38 cellular contexts compared by ENCODE assay signal in the genomic region with DNA sequence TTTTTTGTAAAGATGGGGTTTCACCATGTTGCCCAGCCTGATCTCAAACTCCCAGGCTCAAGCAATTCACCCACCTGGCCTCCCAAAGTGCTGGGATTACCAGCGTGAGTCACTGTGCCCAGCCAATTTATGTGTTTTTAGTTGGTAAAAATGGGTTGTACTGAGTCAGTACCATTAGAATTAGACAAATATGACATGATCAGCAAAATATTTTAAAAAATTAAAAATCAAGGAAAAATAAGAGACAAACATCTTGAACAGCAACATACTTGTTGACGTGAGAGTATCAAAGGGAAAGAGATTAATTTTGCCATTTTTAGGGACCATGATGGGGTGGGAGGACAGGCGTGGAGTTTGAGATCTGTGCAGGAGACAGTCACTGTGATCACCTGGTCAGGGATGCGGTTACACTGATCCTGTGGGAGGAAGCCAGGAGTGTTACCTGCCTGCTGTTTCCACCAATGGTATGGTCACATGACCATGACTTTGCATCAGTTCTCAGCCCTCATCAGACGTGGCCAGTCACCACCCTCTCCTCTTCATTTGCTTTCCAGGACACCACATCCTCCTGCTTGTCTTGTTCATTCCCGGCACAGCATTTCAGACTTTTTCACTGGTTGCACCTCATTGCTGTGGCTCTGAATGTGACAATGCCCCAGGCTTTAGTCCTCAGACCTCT. TPM values are rescaled to one million over a fixed set of nuclear protein-coding genes. Genes with fewer than 3 reads are reported as not detected.
"Had no signal": no experiment of that assay in that cellular context is flagged by ENCODE, and none has a peak within 500 bp of the region (broad histone marks: within the 10 kb centered on the region; RNA-seq: fewer than 3 reads in every experiment).

No MANE protein-coding gene starts in this region.

- DNase-seq: activated CD4-positive, alpha-beta memory T cell treated with anti-CD3 and anti-CD28 coated beads for 36 hours; activated CD4-positive, alpha-beta T cell treated with anti-CD3 and anti-CD28 coated beads for 36 hours; activated CD4-positive, alpha-beta T cell treated with anti-CD3 and anti-CD28 coated beads, Interleukin-2, amount 10 ng/mL, durations not matched to agents 24 days and 14 days; activated CD4-positive, CD25-positive, alpha-beta regulatory T cell; activated CD4-positive, CD25-positive, alpha-beta regulatory T cell treated with anti-CD3 and anti-CD28 coated beads, Interleukin-2, amount 50 U/mL, for 72 hours; activated CD8-positive, alpha-beta memory T cell treated with anti-CD3 and anti-CD28 coated beads, Interleukin-2, amount 10 ng/mL, durations not matched to agents 7 days and 5 days; activated CD8-positive, alpha-beta memory T cell treated with anti-CD3 and anti-CD28 coated beads, Interleukin-2, amount 50 U/mL, for 4 hours; activated CD8-positive, alpha-beta T cell treated with anti-CD3 and anti-CD28 coated beads, Interleukin-2, amount 10 ng/mL, durations not matched to agents 7 days and 5 days; activated effector memory CD4-positive, alpha-beta T cell treated with anti-CD3 and anti-CD28 coated beads, Interleukin-2, amount 50 U/mL, for 16 hours; activated naive CD4-positive, alpha-beta T cell treated with anti-CD3 and anti-CD28 coated beads for 36 hours; activated naive CD8-positive, alpha-beta T cell treated with anti-CD3 and anti-CD28 coated beads for 36 hours; activated naive CD8-positive, alpha-beta T cell treated with anti-CD3 and anti-CD28 coated beads, Interleukin-2, amount 50 U/mL, for 24 hours; activated T-cell treated with anti-CD3 and anti-CD28 coated beads, Interleukin-2, amount 50 U/mL, for 1 hour; activated T-cell treated with anti-CD3 and anti-CD28 coated beads, Interleukin-2, amount 50 U/mL, for 48 hours; amygdala; aorta; body of pancreas; dorsolateral prefrontal cortex; effector memory CD4-positive, alpha-beta T cell; erythroblast; foreskin keratinocyte; gastrocnemius medialis; glutamatergic neuron; heart left ventricle; T-helper 17 cell; T1000; WERI-Rb-1 had no signal

- H3K4me1 Mint-ChIP-seq: activated CD4-positive, alpha-beta T cell treated with anti-CD3 and anti-CD28 coated beads for 36 hours; activated CD4-positive, alpha-beta T cell treated with anti-CD3 and anti-CD28 coated beads, Interleukin-2, amount 10 ng/mL, durations not matched to agents 24 days and 14 days; activated CD8-positive, alpha-beta memory T cell treated with anti-CD3 and anti-CD28 coated beads, Interleukin-2, amount 10 ng/mL, durations not matched to agents 7 days and 5 days; activated naive CD4-positive, alpha-beta T cell treated with anti-CD3 and anti-CD28 coated beads, Interleukin-2, amount 50 U/mL, for 24 hours; activated naive CD8-positive, alpha-beta T cell treated with anti-CD3 and anti-CD28 coated beads for 36 hours; activated naive CD8-positive, alpha-beta T cell treated with anti-CD3 and anti-CD28 coated beads, Interleukin-2, amount 50 U/mL, for 24 hours; central memory CD8-positive, alpha-beta T cell; T-helper 17 cell had no signal

- H3K36me3 ChIP-seq: adrenal gland, cardiac muscle cell, gastrocnemius medialis, heart left ventricle, WERI-Rb-1 had no signal

- H3K36me3 Mint-ChIP-seq: activated CD4-positive, alpha-beta memory T cell treated with anti-CD3 and anti-CD28 coated beads for 36 hours; activated CD8-positive, alpha-beta memory T cell treated with anti-CD3 and anti-CD28 coated beads, Interleukin-2, amount 10 ng/mL, durations not matched to agents 7 days and 5 days; activated naive CD4-positive, alpha-beta T cell treated with anti-CD3 and anti-CD28 coated beads, Interleukin-2, amount 50 U/mL, for 24 hours; activated naive CD8-positive, alpha-beta T cell treated with anti-CD3 and anti-CD28 coated beads for 36 hours had no signal

- H3K4me3 ChIP-seq: adrenal gland, body of pancreas, cardiac muscle cell, coronary artery, dorsolateral prefrontal cortex, esophagus muscularis mucosa, gastrocnemius medialis, heart left ventricle had no signal

- H3K27ac Mint-ChIP-seq: activated CD4-positive, alpha-beta memory T cell treated with anti-CD3 and anti-CD28 coated beads for 36 hours; activated CD4-positive, alpha-beta T cell treated with anti-CD3 and anti-CD28 coated beads for 36 hours; activated CD4-positive, alpha-beta T cell treated with anti-CD3 and anti-CD28 coated beads, Interleukin-2, amount 10 ng/mL, durations not matched to agents 24 days and 14 days; activated CD8-positive, alpha-beta memory T cell treated with anti-CD3 and anti-CD28 coated beads, Interleukin-2, amount 10 ng/mL, durations not matched to agents 7 days and 5 days; activated CD8-positive, alpha-beta T cell treated with anti-CD3 and anti-CD28 coated beads, Interleukin-2, amount 10 ng/mL, durations not matched to agents 7 days and 5 days; activated naive CD4-positive, alpha-beta T cell treated with anti-CD3 and anti-CD28 coated beads for 36 hours; activated naive CD4-positive, alpha-beta T cell treated with anti-CD3 and anti-CD28 coated beads, Interleukin-2, amount 50 U/mL, for 24 hours; activated naive CD8-positive, alpha-beta T cell treated with anti-CD3 and anti-CD28 coated beads for 36 hours; activated naive CD8-positive, alpha-beta T cell treated with anti-CD3 and anti-CD28 coated beads, Interleukin-2, amount 50 U/mL, for 24 hours; activated T-helper 1 cell treated with anti-CD3 and anti-CD28 coated beads, Interleukin-12 subunit alpha, Interleukin-12 subunit beta, Interleukin-2, Interleukin-4 antibody, amounts not matched to agents 30 ng/mL and 10 ng/mL and 1 ng/mL, durations not matched to agents 14 hours and 24 hours and 36 hours; activated T-helper 2 cell treated with anti-CD3 and anti-CD28 coated beads, Interferon-gamma antibody, Interleukin-2, Interleukin-4, amounts not matched to agents 10 μg/mL and 5 μg/mL and 100 μg/mL, durations not matched to agents 14 hours and 24 hours and 36 hours; dendritic cell treated with granulocyte-macrophage colony-stimulating factor and Interleukin-4, amounts not matched to agents 40 ng/mL and 50 ng/mL, for 4 days; T-helper 17 cell; T-helper 2 cell treated with Interferon-gamma antibody and Interleukin-4, amounts not matched to agents 5 μg/mL and 100 μg/mL, for 36 hours had no signal

- H3K9me3 ChIP-seq: adrenal gland, body of pancreas, gastrocnemius medialis, heart left ventricle had no signal

- H3K4me3 Mint-ChIP-seq: activated CD4-positive, alpha-beta memory T cell treated with anti-CD3 and anti-CD28 coated beads for 36 hours; activated CD4-positive, alpha-beta T cell treated with anti-CD3 and anti-CD28 coated beads for 36 hours; activated CD4-positive, alpha-beta T cell treated with anti-CD3 and anti-CD28 coated beads, Interleukin-2, amount 10 ng/mL, durations not matched to agents 24 days and 14 days; activated CD8-positive, alpha-beta memory T cell treated with anti-CD3 and anti-CD28 coated beads, Interleukin-2, amount 10 ng/mL, durations not matched to agents 7 days and 5 days; activated CD8-positive, alpha-beta T cell treated with anti-CD3 and anti-CD28 coated beads, Interleukin-2, amount 10 ng/mL, durations not matched to agents 7 days and 5 days; activated naive CD4-positive, alpha-beta T cell treated with anti-CD3 and anti-CD28 coated beads for 36 hours; activated naive CD4-positive, alpha-beta T cell treated with anti-CD3 and anti-CD28 coated beads, Interleukin-2, amount 50 U/mL, for 24 hours; activated naive CD8-positive, alpha-beta T cell treated with anti-CD3 and anti-CD28 coated beads for 36 hours; activated naive CD8-positive, alpha-beta T cell treated with anti-CD3 and anti-CD28 coated beads, Interleukin-2, amount 50 U/mL, for 24 hours; activated T-helper 1 cell treated with anti-CD3 and anti-CD28 coated beads, Interleukin-12 subunit alpha, Interleukin-12 subunit beta, Interleukin-2, Interleukin-4 antibody, amounts not matched to agents 30 ng/mL and 10 ng/mL and 1 ng/mL, durations not matched to agents 14 hours and 24 hours and 36 hours; central memory CD8-positive, alpha-beta T cell; dendritic cell treated with granulocyte-macrophage colony-stimulating factor and Interleukin-4, amounts not matched to agents 40 ng/mL and 50 ng/mL, for 4 days; T-helper 17 cell; T-helper 2 cell treated with Interferon-gamma antibody and Interleukin-4, amounts not matched to agents 5 μg/mL and 100 μg/mL, for 36 hours had no signal

- H3K27ac ChIP-seq: adrenal gland, body of pancreas, cardiac muscle cell, coronary artery, dorsolateral prefrontal cortex, esophagus muscularis mucosa, foreskin keratinocyte, gastrocnemius medialis, heart left ventricle, WERI-Rb-1 had no signal

- ATAC-seq: activated CD4-positive, alpha-beta T cell treated with anti-CD3 and anti-CD28 coated beads for 36 hours; activated CD8-positive, alpha-beta memory T cell treated with anti-CD3 and anti-CD28 coated beads, Interleukin-2, amount 10 ng/mL, durations not matched to agents 7 days and 5 days; activated CD8-positive, alpha-beta T cell treated with anti-CD3 and anti-CD28 coated beads, Interleukin-2, amount 10 ng/mL, durations not matched to agents 7 days and 5 days; activated naive CD8-positive, alpha-beta T cell treated with anti-CD3 and anti-CD28 coated beads, Interleukin-2, amount 50 U/mL, for 24 hours; body of pancreas; foreskin keratinocyte; gastrocnemius medialis; heart left ventricle; T-helper 17 cell had no signal

- H3K27me3 Mint-ChIP-seq: activated CD4-positive, alpha-beta T cell treated with anti-CD3 and anti-CD28 coated beads, Interleukin-2, amount 10 ng/mL, durations not matched to agents 24 days and 14 days; activated CD8-positive, alpha-beta memory T cell treated with anti-CD3 and anti-CD28 coated beads, Interleukin-2, amount 10 ng/mL, durations not matched to agents 7 days and 5 days had no signal

- H3K9me3 Mint-ChIP-seq: activated CD4-positive, alpha-beta memory T cell treated with anti-CD3 and anti-CD28 coated beads for 36 hours; activated naive CD4-positive, alpha-beta T cell treated with anti-CD3 and anti-CD28 coated beads, Interleukin-2, amount 50 U/mL, for 24 hours; activated naive CD8-positive, alpha-beta T cell treated with anti-CD3 and anti-CD28 coated beads for 36 hours; activated naive CD8-positive, alpha-beta T cell treated with anti-CD3 and anti-CD28 coated beads, Interleukin-2, amount 50 U/mL, for 24 hours; activated T-helper 1 cell treated with anti-CD3 and anti-CD28 coated beads, Interleukin-12 subunit alpha, Interleukin-12 subunit beta, Interleukin-2, Interleukin-4 antibody, amounts not matched to agents 30 ng/mL and 10 ng/mL and 1 ng/mL, durations not matched to agents 14 hours and 24 hours and 36 hours; activated T-helper 2 cell treated with anti-CD3 and anti-CD28 coated beads, Interferon-gamma antibody, Interleukin-2, Interleukin-4, amounts not matched to agents 10 μg/mL and 5 μg/mL and 100 μg/mL, durations not matched to agents 14 hours and 24 hours and 36 hours; central memory CD8-positive, alpha-beta T cell; dendritic cell treated with granulocyte-macrophage colony-stimulating factor and Interleukin-4, amounts not matched to agents 40 ng/mL and 50 ng/mL, for 4 days; T-helper 2 cell treated with Interferon-gamma antibody and Interleukin-4, amounts not matched to agents 5 μg/mL and 100 μg/mL, for 36 hours had no signal

- H3K4me1 ChIP-seq: adrenal gland, body of pancreas, esophagus muscularis mucosa, foreskin keratinocyte, gastrocnemius medialis, heart left ventricle had no signal

RNA-seq across cellular contexts. Expression of a gene that starts 29.2 kb away (rescaled TPM):
- total RNA-seq: activated CD4-positive, alpha-beta memory T cell treated with anti-CD3 and anti-CD28 coated beads for 36 hours; activated CD4-positive, alpha-beta T cell treated with anti-CD3 and anti-CD28 coated beads for 36 hours; activated CD4-positive, alpha-beta T cell treated with anti-CD3 and anti-CD28 coated beads, Interleukin-2, amount 10 ng/mL, durations not matched to agents 24 days and 14 days; activated CD8-positive, alpha-beta memory T cell treated with anti-CD3 and anti-CD28 coated beads for 36 hours; activated CD8-positive, alpha-beta memory T cell treated with anti-CD3 and anti-CD28 coated beads, Interleukin-2, amount 10 ng/mL, durations not matched to agents 7 days and 5 days; activated CD8-positive, alpha-beta T cell treated with anti-CD3 and anti-CD28 coated beads, Interleukin-2, amount 10 ng/mL, durations not matched to agents 7 days and 5 days; activated naive CD4-positive, alpha-beta T cell treated with anti-CD3 and anti-CD28 coated beads for 36 hours; activated naive CD8-positive, alpha-beta T cell treated with anti-CD3 and anti-CD28 coated beads for 36 hours; activated T-helper 1 cell treated with anti-CD3 and anti-CD28 coated beads, Interleukin-12 subunit alpha, Interleukin-12 subunit beta, Interleukin-2, Interleukin-4 antibody, amounts not matched to agents 30 ng/mL and 10 ng/mL and 1 ng/mL, durations not matched to agents 14 hours and 24 hours and 36 hours; activated T-helper 2 cell treated with anti-CD3 and anti-CD28 coated beads, Interferon-gamma antibody, Interleukin-2, Interleukin-4, amounts not matched to agents 10 μg/mL and 5 μg/mL and 100 μg/mL, durations not matched to agents 14 hours and 24 hours and 36 hours; gastrocnemius medialis; T-helper 17 cell had no signal
